In the genomic region with DNA sequence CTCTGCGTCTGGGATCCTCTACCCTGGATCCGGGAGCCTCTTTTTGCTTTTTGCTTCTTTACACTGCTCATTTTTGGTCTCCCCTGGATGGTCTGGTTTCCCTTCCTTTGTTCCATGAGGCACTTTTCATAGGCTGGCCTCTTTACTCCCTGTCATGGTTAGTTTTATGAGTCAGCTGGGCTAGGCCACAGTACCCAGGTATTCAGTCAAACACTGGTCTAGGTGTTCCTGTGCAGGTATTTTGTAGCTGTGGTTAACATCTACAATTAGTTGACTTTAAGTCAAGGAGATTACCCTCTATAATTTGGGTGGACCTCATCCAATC, we compare ENCODE assay signal across 17 cellular contexts. TPM values are rescaled to one million over a fixed set of nuclear protein-coding genes. Genes with fewer than 3 reads are reported as not detected.
DNase-seq lines count a peak whose midpoint lies in the region; ATAC-seq and TF ChIP-seq lines count a peak whose summit lies in the region.
"Had no signal": no experiment of that assay in that cellular context is flagged by ENCODE, and none has a peak within 500 bp of the region (broad histone marks: within the 10 kb centered on the region; RNA-seq: fewer than 3 reads in every experiment).

No MANE protein-coding gene starts in this region.

- H3K27ac Mint-ChIP-seq in CD4-positive, CD25-positive, alpha-beta regulatory T cell: peak overlapping the region in 2 of 3 donors; percentile 58

- H3K4me3 ChIP-seq in CD4-positive, CD25-positive, alpha-beta regulatory T cell (ENCODE audit: low read depth, low read length): no peak overlapping the region
- H3K4me3 ChIP-seq in PC-3 (ENCODE audit: low read length): no peak overlapping the region
- no peak overlapping the region for H3K4me3 ChIP-seq in mammary epithelial cell (replicated peaks in 1 of 3; ENCODE audit: insufficient read depth in 1 of 3, low read depth in 2 of 3, low read length in 3 of 3)
- H3K4me3 ChIP-seq in gastrocnemius medialis: no peak overlapping the region
- no peak overlapping the region for H3K4me3 ChIP-seq in sigmoid colon
- H3K4me3 ChIP-seq: ovary, testis had no signal

- no peaks in the 10 kb centered on the region for H3F3A ChIP-seq in PC-3 (ENCODE audit: low read length, unreplicated experiment)

- TF ChIP-seq POLR2A in gastrocnemius medialis (IDR thresholded peaks at IDR 0.05): no peak
- no peak for TF ChIP-seq POLR2A in sigmoid colon (IDR thresholded peaks at IDR 0.05)

- H3K27me3 ChIP-seq in CD4-positive, CD25-positive, alpha-beta regulatory T cell (ENCODE audit: control insufficient read depth, insufficient read depth, low read length): no peaks in the 10 kb centered on the region
- H3K27me3 ChIP-seq in PC-3 (ENCODE audit: low read length) (no peaks in the 10 kb centered on the region), mammary epithelial cell (ENCODE audit: insufficient read depth, low read length) (no peaks in the 10 kb centered on the region), gastrocnemius medialis (no peaks in the 10 kb centered on the region), sigmoid colon (peaks cover 0 to 13% (median 0%) of the 10 kb centered on the region in 3 donors)
- H3K27me3 ChIP-seq: ovary, testis had no signal

- no peaks in the 10 kb centered on the region for H3K9me2 ChIP-seq in PC-3 (replicated peaks; ENCODE audit: low read length)

- intact Hi-C loops in PC-3 (cut with micrococcal nuclease): no loop called here
- intact Hi-C loops in mammary epithelial cell (cut with micrococcal nuclease): no loop called here
- intact Hi-C loops in gastrocnemius medialis (cut with DNase I; ENCODE audit: low total_unique reads): no loop called here
- intact Hi-C loops in sigmoid colon (cut with DNase I): no loop called here

- H3K4me3 Mint-ChIP-seq in CD4-positive, CD25-positive, alpha-beta regulatory T cell: peak overlapping the region in 1 of 4 donors; percentile 22

- H3K36me3 Mint-ChIP-seq in CD4-positive, CD25-positive, alpha-beta regulatory T cell: peaks cover 8% of the 10 kb centered on the region

- H3K9ac ChIP-seq in PC-3 (ENCODE audit: low read length) (no peak overlapping the region), mammary epithelial cell (ENCODE audit: insufficient read depth, low read length) (no peak overlapping the region)

- H3K27ac ChIP-seq in CD4-positive, CD25-positive, alpha-beta regulatory T cell (ENCODE audit: insufficient read depth, low read length, poor library complexity, severe bottlenecking): no peak overlapping the region
- H3K27ac ChIP-seq in PC-3 (ENCODE audit: low read length) (peak overlapping the region; percentile 40), mammary epithelial cell (ENCODE audit: insufficient read depth, low read depth, low read length) (no peak overlapping the region), gastrocnemius medialis (peak overlapping the region in 3 of 4 donors; percentile 27 to 56 (median 54)), sigmoid colon (no peak overlapping the region)
- H3K27ac ChIP-seq: ovary, testis had no signal

- in situ Hi-C loops in mammary epithelial cell (cut with MboI; ENCODE audit: low sequenced_read_pairs in 2 of 2): no loop called here
- in situ Hi-C loops in gastrocnemius medialis (cut with MboI; ENCODE audit: low sequenced_read_pairs in 4 of 4): no loop called here

- ATAC-seq in CD4-positive, CD25-positive, alpha-beta regulatory T cell (ENCODE audit: low read depth in 2 of 2): no peak
- ATAC-seq in PC-3 (peak; percentile 89), gastrocnemius medialis (no peak), GM18861 (IDR thresholded peaks at IDR 0.05; ENCODE audit: unreplicated experiment) (no peak)
- ATAC-seq: right cardiac atrium had no signal

- no peak for TF ChIP-seq CTCF in PC-3 (conservative IDR thresholded peaks at IDR 0.05; ENCODE audit: low read depth, low read length)
- TF ChIP-seq CTCF in mammary epithelial cell (conservative IDR thresholded peaks at IDR 0.05 in 1 of 2, IDR thresholded peaks at IDR 0.05 in 1 of 2; ENCODE audit: extremely low read depth in 1 of 2, insufficient read depth in 1 of 2, low read depth in 1 of 2, low read length in 2 of 2): no peak
- no peak for TF ChIP-seq CTCF in gastrocnemius medialis (IDR thresholded peaks at IDR 0.05 in 4 of 5, conservative IDR thresholded peaks at IDR 0.05 in 1 of 5)
- TF ChIP-seq CTCF in sigmoid colon (IDR thresholded peaks at IDR 0.05): no peak

- H3K4me1 Mint-ChIP-seq in CD4-positive, CD25-positive, alpha-beta regulatory T cell: peaks cover 35 to 63% (median 49%) of the 10 kb centered on the region in 4 donors

- BruUV-seq in PC-3 (replicated peaks; lab: Mats Ljungman, UMichigan): no TSS peak
- BruUV-seq in mammary epithelial cell (replicated peaks; lab: Mats Ljungman, UMichigan): no TSS peak

- H3K4me2 ChIP-seq in PC-3 (ENCODE audit: low read length) (peak overlapping the region; percentile 14), mammary epithelial cell (ENCODE audit: insufficient read depth, low read depth, low read length) (no peak overlapping the region)

- POLR2A ChIA-PET in PC-3 (lab: Charles Lee; ENCODE audit: unreplicated experiment): interaction anchor here (0.5 kb wide), 1 partner anchor 12 kb away, joined by 3 read pairs; no protein-coding TSS in a partner anchor

- peaks cover 30% of the 10 kb centered on the region for H3K4me1 ChIP-seq in CD4-positive, CD25-positive, alpha-beta regulatory T cell (ENCODE audit: control insufficient read depth, insufficient read depth, low read length, poor library complexity, severe bottlenecking)
- H3K4me1 ChIP-seq in PC-3 (ENCODE audit: insufficient read depth, low read length) (peaks cover 17% of the 10 kb centered on the region), mammary epithelial cell (ENCODE audit: insufficient read depth, low read length) (peaks cover 8% of the 10 kb centered on the region), gastrocnemius medialis (peaks cover 41 to 45% of the 10 kb centered on the region in 2 donors), sigmoid colon (peaks cover 0 to 7% (median 0%) of the 10 kb centered on the region in 4 donors)
- H3K4me1 ChIP-seq: testis had no signal

- peaks cover 29% of the 10 kb centered on the region for H3K79me2 ChIP-seq in PC-3 (ENCODE audit: low read length)
- no peaks in the 10 kb centered on the region for H3K79me2 ChIP-seq in mammary epithelial cell (ENCODE audit: insufficient read depth, low read length)

- H2AFZ ChIP-seq in PC-3 (ENCODE audit: low read length) (no peak overlapping the region), mammary epithelial cell (ENCODE audit: low read depth, low read length) (no peak overlapping the region)

- no peaks in the 10 kb centered on the region for H3K9me3 ChIP-seq in CD4-positive, CD25-positive, alpha-beta regulatory T cell (ENCODE audit: control insufficient read depth in 2 of 2, low read length in 2 of 2)
- H3K9me3 ChIP-seq in PC-3 (ENCODE audit: low read length): no peaks in the 10 kb centered on the region
- H3K9me3 ChIP-seq in mammary epithelial cell (replicated peaks; ENCODE audit: insufficient read depth, low read length): no peaks in the 10 kb centered on the region
- no peaks in the 10 kb centered on the region for H3K9me3 ChIP-seq in gastrocnemius medialis
- H3K9me3 ChIP-seq in sigmoid colon: no peaks in the 10 kb centered on the region
- H3K9me3 ChIP-seq: ovary, testis had no signal

- 100% methylated on average over 2 of the region's 2 CpGs for WGBS in mammary epithelial cell (ENCODE audit: low coverage, missing lambda C conversion rate)
- 96 to 97% methylated on average over 2 of the region's 2 CpGs for WGBS in sigmoid colon, 2 donors

- no peak for TF ChIP-seq EP300 in sigmoid colon (IDR thresholded peaks at IDR 0.05)

- no peaks in the 10 kb centered on the region for H3K27me3 Mint-ChIP-seq in CD4-positive, CD25-positive, alpha-beta regulatory T cell

- no peaks in the 10 kb centered on the region for H3K36me3 ChIP-seq in CD4-positive, CD25-positive, alpha-beta regulatory T cell (ENCODE audit: control insufficient read depth, insufficient read depth, low read length)
- H3K36me3 ChIP-seq in PC-3 (ENCODE audit: low read depth, low read length) (no peaks in the 10 kb centered on the region), mammary epithelial cell (ENCODE audit: insufficient read depth, low read length) (no peaks in the 10 kb centered on the region), gastrocnemius medialis (no peaks in the 10 kb centered on the region), sigmoid colon (no peaks in the 10 kb centered on the region)
- H3K36me3 ChIP-seq: ovary had no signal

- H4K20me1 ChIP-seq in PC-3 (ENCODE audit: low read length) (no peaks in the 10 kb centered on the region), mammary epithelial cell (ENCODE audit: insufficient read depth, low read length) (no peaks in the 10 kb centered on the region)

- no peak for DNase-seq in CD4-positive, CD25-positive, alpha-beta regulatory T cell
- DNase-seq in PC-3: peak; percentile 86
- DNase-seq in mammary epithelial cell: peak; percentile 75
- DNase-seq in gastrocnemius medialis: no peak
- no peak for DNase-seq in dedifferentiated amniotic fluid mesenchymal stem cell (ENCODE audit: extremely low spot score)
- DNase-seq in sigmoid colon: no peak
- DNase-seq: activated CD8-positive, alpha-beta memory T cell treated with anti-CD3 and anti-CD28 coated beads, Interleukin-2, amount 50 U/mL, for 4 hours; activated gamma-delta T cell; cerebellar nuclear complex; effector memory CD4-positive, alpha-beta T cell; kidney glomerular epithelial cell; mesenchymal stem cell; NCI-H1105; ovary; right cardiac atrium had no signal

- CTCF ChIA-PET in PC-3 (lab: Charles Lee) (no interaction called here), mammary epithelial cell (lab: Charles Lee; ENCODE audit: low non-redundant PET) (interaction anchor here (0.6 kb wide), 1 partner anchor 82 kb away, joined by 9 read pairs; no protein-coding TSS in a partner anchor)

- peaks cover 0 to 1% (median 0%) of the 10 kb centered on the region in 7 donors for H3K9me3 Mint-ChIP-seq in CD4-positive, CD25-positive, alpha-beta regulatory T cell

- dilution Hi-C loops in mammary epithelial cell (cut with HindIII; ENCODE audit: low sequenced_read_pairs): no loop called here

RNA-seq across cellular contexts. Expression of gene ANKRD33B, which starts 17.5 kb away (rescaled TPM):
- total RNA-seq in CD4-positive, CD25-positive, alpha-beta regulatory T cell: 6.6 TPM
- polyA plus RNA-seq in CD4-positive, CD25-positive, alpha-beta regulatory T cell: under 1 TPM; 0.25 to 0.35 (median 0.32) TPM
- 13.2 and 14.9 TPM in 2 replicates for total RNA-seq in PC-3 (2014; rRNA removed)
- total RNA-seq in mammary epithelial cell: 1 to 10 TPM in 1 of 2 donors, under 1 TPM in 1; under 0.01 to 1.8 TPM
- 0.50 TPM for polyA plus RNA-seq in mammary epithelial cell
- polyA minus RNA-seq in mammary epithelial cell: 2.3 TPM
- 10 to 100 TPM in 2 of 4 donors, 1 to 10 TPM in 2; 2.2 to 38.9 (median 15.1) TPM for total RNA-seq in gastrocnemius medialis
- 1 to 10 TPM; 2.7 to 4.6 (median 3.6) TPM for total RNA-seq in sigmoid colon
- 1 to 10 TPM in 2 of 3 donors, under 1 TPM in 1; 0.23 to 2.1 (median 1.2) TPM for polyA plus RNA-seq in sigmoid colon

Comparison
In these comparisons a context has a peak if more than half of its experiments do, and no peak if none do; other contexts are left out.
1. DNase-seq: peak in PC-3 (single experiment) and mammary epithelial cell (single experiment); none in CD4-positive, CD25-positive, alpha-beta regulatory T cell (0 of 3), gastrocnemius medialis (0 of 2), dedifferentiated amniotic fluid mesenchymal stem cell (single experiment) and sigmoid colon (single experiment).
2. H3K27ac ChIP-seq: peak in PC-3 (single experiment) and gastrocnemius medialis (3 of 4); none in CD4-positive, CD25-positive, alpha-beta regulatory T cell (single experiment), mammary epithelial cell (single experiment) and sigmoid colon (0 of 4).